ENCODE assay signal across 14 cellular contexts in genomic region chr10:1935912-1936311, GRCh38.
DNase-seq lines count a peak whose midpoint lies in the region; ATAC-seq and TF ChIP-seq lines count a peak whose summit lies in the region.
"Had no signal": no experiment of that assay in that cellular context is flagged by ENCODE, and none has a peak within 500 bp of the region (broad histone marks: within the 10 kb centered on the region; RNA-seq: fewer than 3 reads in every experiment).

No MANE protein-coding gene starts in this region.

- no peaks in the 10 kb centered on the region for H3K36me3 ChIP-seq in BLaER1
- no peaks in the 10 kb centered on the region for H3K36me3 ChIP-seq in trophoblast cell (ENCODE audit: control insufficient read depth in 1 of 2, insufficient read depth in 2 of 2, low read length in 2 of 2)
- no peaks in the 10 kb centered on the region for H3K36me3 ChIP-seq in suprapubic skin

- no peak overlapping the region for H3K4me3 Mint-ChIP-seq in CD4-positive, alpha-beta T cell
- peak overlapping the region in 1 of 8 donors; percentile 44 for H3K4me3 Mint-ChIP-seq in naive B cell
- H3K4me3 Mint-ChIP-seq: CD8-positive, alpha-beta memory T cell had no signal

- H4K91ac ChIP-seq in trophoblast cell (ENCODE audit: low read depth, low read length): no peak overlapping the region

- peak overlapping the region; percentile 49; the same call in 1 of the 2 replicates for H3K27ac ChIP-seq in BLaER1
- no peak overlapping the region for H3K27ac ChIP-seq in CD4-positive, alpha-beta T cell (ENCODE audit: low read depth, low read length)
- no peak overlapping the region for H3K27ac ChIP-seq in trophoblast cell (ENCODE audit: low read depth, low read length)
- no peak overlapping the region for H3K27ac ChIP-seq in suprapubic skin
- H3K27ac ChIP-seq in substantia nigra (ENCODE audit: low read depth, low read length, poor library complexity, severe bottlenecking): no peak overlapping the region
- H3K27ac ChIP-seq: C4-2B had no signal

- no peak overlapping the region for H3K23ac ChIP-seq in trophoblast cell (ENCODE audit: low read length)

- peaks cover 28% of the 10 kb centered on the region for H3K9me3 ChIP-seq in BLaER1
- no peaks in the 10 kb centered on the region for H3K9me3 ChIP-seq in CD4-positive, alpha-beta T cell (ENCODE audit: control insufficient read depth, low read length)
- H3K9me3 ChIP-seq in trophoblast cell (ENCODE audit: insufficient read depth, low read depth, low read length): peaks cover 1% of the 10 kb centered on the region
- H3K9me3 ChIP-seq in suprapubic skin: no peaks in the 10 kb centered on the region
- H3K9me3 ChIP-seq: Caco-2 had no signal

- DNase-seq in CD4-positive, alpha-beta T cell: no peak
- DNase-seq in naive B cell (no peak), trophoblast cell (no peak), pons (ENCODE audit: low spot score) (no peak), suprapubic skin (ENCODE audit: low spot score in 2 of 2) (no peak), substantia nigra (lab: John Stamatoyannopoulos, UW) (no peak)
- DNase-seq: ACHN; Caco-2; CD8-positive, alpha-beta memory T cell; GF-D8 had no signal

- no peaks in the 10 kb centered on the region for H3K36me3 Mint-ChIP-seq in CD4-positive, alpha-beta T cell (ENCODE audit: low read depth)
- H3K36me3 Mint-ChIP-seq in naive B cell: no peaks in the 10 kb centered on the region

- no peak overlapping the region for H4K12ac ChIP-seq in trophoblast cell (ENCODE audit: low read depth, low read length)

- TF ChIP-seq CTCF in CD4-positive, alpha-beta T cell (IDR thresholded peaks at IDR 0.05): no peak
- TF ChIP-seq CTCF in suprapubic skin (IDR thresholded peaks at IDR 0.05): no peak

- no peak overlapping the region for H4K8ac ChIP-seq in trophoblast cell (ENCODE audit: low read depth, low read length)

- H3K27me3 ChIP-seq in BLaER1: no peaks in the 10 kb centered on the region
- H3K27me3 ChIP-seq in CD4-positive, alpha-beta T cell (ENCODE audit: control insufficient read depth, insufficient read depth, low read length): no peaks in the 10 kb centered on the region
- H3K27me3 ChIP-seq in trophoblast cell (ENCODE audit: insufficient read depth, low read length): no peaks in the 10 kb centered on the region
- no peaks in the 10 kb centered on the region for H3K27me3 ChIP-seq in suprapubic skin

- H2AFZ ChIP-seq in trophoblast cell (ENCODE audit: insufficient read depth, low read length, poor library complexity): no peak overlapping the region

- CTCF ChIA-PET in CD4-positive, alpha-beta T cell (lab: Charles Lee): interaction anchor here (1.2 kb wide), 1 partner anchor 11 kb away, joined by 3 read pairs; no protein-coding TSS in a partner anchor

- POLR2A ChIA-PET in CD4-positive, alpha-beta T cell (lab: Charles Lee): no interaction called here

- H2AK5ac ChIP-seq in trophoblast cell (ENCODE audit: low read length): no peak overlapping the region

- H2BK5ac ChIP-seq in trophoblast cell (ENCODE audit: low read depth, low read length, poor library complexity): no peak overlapping the region

- H2BK12ac ChIP-seq in trophoblast cell (ENCODE audit: low read length): no peak overlapping the region

- no peak for TF ChIP-seq POLR2A in suprapubic skin (IDR thresholded peaks at IDR 0.05)

- H3K4me1 Mint-ChIP-seq in CD4-positive, alpha-beta T cell (ENCODE audit: low read depth): peaks cover 50% of the 10 kb centered on the region
- peaks cover 25 to 27% (median 27%) of the 10 kb centered on the region in 3 donors for H3K4me1 Mint-ChIP-seq in naive B cell

- H3K4me3 ChIP-seq in BLaER1 (0 out of 2 replicates have a peak overlapping the region, but pooled peaks have one; percentile 9), trophoblast cell (ENCODE audit: low read depth, low read length) (peak overlapping the region; percentile 5), suprapubic skin (no peak overlapping the region)
- H3K4me3 ChIP-seq: K562 had no signal

- H3K79me2 ChIP-seq in trophoblast cell (ENCODE audit: control insufficient read depth, insufficient read depth, low read length, poor library complexity): no peaks in the 10 kb centered on the region

- no peak for ATAC-seq in CD4-positive, alpha-beta T cell (ENCODE audit: poor library complexity)
- ATAC-seq in naive B cell (ENCODE audit: low read depth in 2 of 2): no peak
- ATAC-seq: HCT116, K562 had no signal

- H3K79me1 ChIP-seq in trophoblast cell (ENCODE audit: low read length): no peaks in the 10 kb centered on the region

- no peak for TF ChIP-seq EP300 in suprapubic skin (IDR thresholded peaks at IDR 0.05)

- H3K9ac ChIP-seq in BLaER1 (no peak overlapping the region), trophoblast cell (ENCODE audit: low read length) (no peak overlapping the region)

- H3K4ac ChIP-seq in trophoblast cell (ENCODE audit: low read depth, low read length): no peak overlapping the region

- H3K4me1 ChIP-seq in BLaER1 (peaks cover 50% of the 10 kb centered on the region), trophoblast cell (ENCODE audit: control insufficient read depth in 1 of 2, insufficient read depth in 2 of 2, low read length in 2 of 2) (no peaks in the 10 kb centered on the region), suprapubic skin (no peaks in the 10 kb centered on the region)
- H3K4me1 ChIP-seq: Caco-2 had no signal

- H2BK120ac ChIP-seq in trophoblast cell (ENCODE audit: insufficient read depth, low read length, poor library complexity): no peak overlapping the region

- H3K27ac Mint-ChIP-seq in CD4-positive, alpha-beta T cell: peak overlapping the region; percentile 31
- peak overlapping the region in 4 of 6 donors; percentile 15 to 97 (median 76) for H3K27ac Mint-ChIP-seq in naive B cell

- WGBS in trophoblast cell (ENCODE audit: extremely low coverage, insufficient coverage, insufficient read length): no CpG with 5 or more reads among the region's 4 CpGs
- 100% methylated on average over 2 of the region's 4 CpGs for WGBS in suprapubic skin

- H3K4me2 ChIP-seq in BLaER1 (peak overlapping the region; percentile 62), trophoblast cell (ENCODE audit: low read length) (no peak overlapping the region)

- H3K14ac ChIP-seq in trophoblast cell (ENCODE audit: low read length): no peak overlapping the region

- H3K27me3 Mint-ChIP-seq in CD4-positive, alpha-beta T cell: no peaks in the 10 kb centered on the region
- H3K27me3 Mint-ChIP-seq in naive B cell: peaks cover 0 to 7% (median 4%) of the 10 kb centered on the region in 3 donors
- H3K27me3 Mint-ChIP-seq: CD8-positive, alpha-beta memory T cell had no signal

- intact Hi-C loops in CD4-positive, alpha-beta T cell (cut with DNase I, micrococcal nuclease): no loop called here

- H3K18ac ChIP-seq in trophoblast cell (ENCODE audit: low read length): no peak overlapping the region

- peaks cover 2% of the 10 kb centered on the region for H3K9me3 Mint-ChIP-seq in CD4-positive, alpha-beta T cell
- H3K9me3 Mint-ChIP-seq in naive B cell: peaks cover 0 to 2% (median 0%) of the 10 kb centered on the region in 7 donors

- H4K20me1 ChIP-seq in BLaER1: no peaks in the 10 kb centered on the region
